ENCODE assay signal across 8 cellular contexts in genomic region chr19:49496574-49497008, GRCh38. TPM values are rescaled to one million over a fixed set of nuclear protein-coding genes. Genes with fewer than 3 reads are reported as not detected.
DNase-seq lines count a peak whose midpoint lies in the region; ATAC-seq and TF ChIP-seq lines count a peak whose summit lies in the region.

No MANE protein-coding gene starts in this region.

- no peak for ATAC-seq in naive thymus-derived CD8-positive, alpha-beta T cell
- no peak for ATAC-seq in GM21381 (IDR thresholded peaks at IDR 0.05; ENCODE audit: unreplicated experiment)
- ATAC-seq in GM21825 (IDR thresholded peaks at IDR 0.05; ENCODE audit: unreplicated experiment) = no peak
- no peak for ATAC-seq in GM18517 (IDR thresholded peaks at IDR 0.05; ENCODE audit: unreplicated experiment)
- ATAC-seq in HG03457 (IDR thresholded peaks at IDR 0.05; ENCODE audit: unreplicated experiment) = no peak

- H3K36me3 Mint-ChIP-seq in naive thymus-derived CD8-positive, alpha-beta T cell = peaks cover 17 to 57% (median 36%) of the 10 kb centered on the region in 3 donors

- peak overlapping the region; percentile 96 to 100 (median 100) for H3K4me3 Mint-ChIP-seq in naive thymus-derived CD8-positive, alpha-beta T cell

- peaks cover 20 to 74% (median 64%) of the 10 kb centered on the region in 4 donors for H3K4me1 Mint-ChIP-seq in naive thymus-derived CD8-positive, alpha-beta T cell

- peak overlapping the region; percentile 96 to 100 (median 99) for H3K27ac Mint-ChIP-seq in naive thymus-derived CD8-positive, alpha-beta T cell

- POLR2A ChIA-PET in AG04450 (lab: Yijun Ruan, JAX) = interaction anchor here (1.0 to 2.0 kb wide), 4 partner anchors 9 to 62 kb away, joined by 3 to 11 read pairs (median 8); partner anchors contain the start of gene RPL13A
- POLR2A ChIA-PET in naive thymus-derived CD8-positive, alpha-beta T cell (lab: Charles Lee) = interaction anchor here (1.0 to 4.2 kb wide), 9 partner anchors 17 to 180 kb away, joined by 3 to 45 read pairs (median 6); partner anchors contain the start of genes ALDH16A1, BCL2L12, IRF3 and NOSIP

- no peaks in the 10 kb centered on the region for H3K27me3 ChIP-seq in AG04450 (ENCODE audit: control insufficient read depth, insufficient read depth, low read length)

- H3K9me3 ChIP-seq in AG04450 (ENCODE audit: control insufficient read depth, insufficient read depth, low read length) = no peaks in the 10 kb centered on the region; the same call in 1 of the 2 replicates

- H3K27me3 Mint-ChIP-seq in naive thymus-derived CD8-positive, alpha-beta T cell = peaks cover 0 to 2% (median 0%) of the 10 kb centered on the region in 5 donors

- TF ChIP-seq CTCF in AG04450 (IDR thresholded peaks at IDR 0.05; ENCODE audit: low read depth, low read length) (no peak), LNCaP clone FGC (IDR thresholded peaks at IDR 0.05; ENCODE audit: control insufficient read depth, extremely low read depth, insufficient read depth) (no peak), coronary artery (IDR thresholded peaks at IDR 0.05) (no peak)

- H3K4me3 ChIP-seq in AG04450 (ENCODE audit: low read depth, low read length) (peak overlapping the region; percentile 92), LNCaP clone FGC (ENCODE audit: low read depth, low read length) (peak overlapping the region; percentile 72), coronary artery (peak overlapping the region; percentile 84)

- CTCF ChIA-PET in AG04450 (lab: Charles Lee) = interaction anchor here (1.6 kb wide), 1 partner anchor 23 kb away, joined by 4 read pairs; the partner anchor contains the start of gene FLT3LG

- peak overlapping the region; percentile 84 for H3K27ac ChIP-seq in AG04450 (ENCODE audit: low read depth, low read length)
- peak overlapping the region; percentile 86 to 95 for H3K27ac ChIP-seq in coronary artery

- H3K9me3 Mint-ChIP-seq in naive thymus-derived CD8-positive, alpha-beta T cell = peaks cover 0 to 2% (median 0%) of the 10 kb centered on the region in 9 donors

- DNase-seq in AG04450 (ENCODE audit: low read depth, low spot score) (no peak), LNCaP clone FGC (ENCODE audit: low read depth) (no peak), coronary artery (ENCODE audit: low spot score) (no peak)
- DNase-seq in naive thymus-derived CD8-positive, alpha-beta T cell = no peak

RNA-seq across cellular contexts. Expression of gene RPS11, which starts 0.4 kb away (rescaled TPM):
- polyA plus RNA-seq in AG04450 (2011; rRNA removed) = 1,562 and 2,122 TPM in 2 replicates
- 912 and 1,125 TPM in 2 replicates for polyA minus RNA-seq in AG04450 (2011; rRNA and poly(A)+ RNA removed)
- total RNA-seq in naive thymus-derived CD8-positive, alpha-beta T cell = 1,000 to 10,000 TPM; 3,084 to 3,152 TPM
- 1,000 to 10,000 TPM; 2,379 to 2,818 (median 2,600) TPM for polyA plus RNA-seq in naive thymus-derived CD8-positive, alpha-beta T cell

RNA-seq across cellular contexts. Expression of gene RPL13A, which starts 9.2 kb away (rescaled TPM):
- polyA plus RNA-seq in AG04450 (2011; rRNA removed) = 3,816 and 4,938 TPM in 2 replicates
- polyA minus RNA-seq in AG04450 (2011; rRNA and poly(A)+ RNA removed) = 1,026 and 1,599 TPM in 2 replicates
- 1,000 to 10,000 TPM; 5,160 to 5,167 TPM for total RNA-seq in naive thymus-derived CD8-positive, alpha-beta T cell
- 1,000 to 10,000 TPM; 3,162 to 3,664 (median 3,630) TPM for polyA plus RNA-seq in naive thymus-derived CD8-positive, alpha-beta T cell

RNA-seq across cellular contexts. Expression of gene FCGRT, which starts 15.9 kb away (rescaled TPM):
- 46.1 and 68.1 TPM in 2 replicates for polyA plus RNA-seq in AG04450 (2011; rRNA removed)
- 21.6 and 22.1 TPM in 2 replicates for polyA minus RNA-seq in AG04450 (2011; rRNA and poly(A)+ RNA removed)
- 10 to 100 TPM; 24.3 to 26.0 TPM for total RNA-seq in naive thymus-derived CD8-positive, alpha-beta T cell
- polyA plus RNA-seq in naive thymus-derived CD8-positive, alpha-beta T cell = 10 to 100 TPM; 50.3 to 62.9 (median 61.5) TPM

RNA-seq across cellular contexts. Expression of gene FLT3LG, which starts 22.6 kb away (rescaled TPM):
- polyA plus RNA-seq in AG04450 (2011; rRNA removed) = 3.7 and 5.9 TPM in 2 replicates
- polyA minus RNA-seq in AG04450 (2011; rRNA and poly(A)+ RNA removed) = 0.87 and 1.9 TPM in 2 replicates
- 100 to 1,000 TPM; 106 to 112 TPM for total RNA-seq in naive thymus-derived CD8-positive, alpha-beta T cell
- 100 to 1,000 TPM; 108 to 205 (median 166) TPM for polyA plus RNA-seq in naive thymus-derived CD8-positive, alpha-beta T cell

RNA-seq across cellular contexts. Expression of gene RCN3, which starts 31.2 kb away (rescaled TPM):
- 14.7 and 29.4 TPM in 2 replicates for polyA plus RNA-seq in AG04450 (2011; rRNA removed)
- polyA minus RNA-seq in AG04450 (2011; rRNA and poly(A)+ RNA removed) = 7.7 and 9.4 TPM in 2 replicates
- total RNA-seq in naive thymus-derived CD8-positive, alpha-beta T cell = 1 to 10 TPM; 1.6 to 3.6 TPM
- polyA plus RNA-seq in naive thymus-derived CD8-positive, alpha-beta T cell = 1 to 10 TPM; 1.5 to 4.5 (median 2.8) TPM
